In the genomic region with DNA sequence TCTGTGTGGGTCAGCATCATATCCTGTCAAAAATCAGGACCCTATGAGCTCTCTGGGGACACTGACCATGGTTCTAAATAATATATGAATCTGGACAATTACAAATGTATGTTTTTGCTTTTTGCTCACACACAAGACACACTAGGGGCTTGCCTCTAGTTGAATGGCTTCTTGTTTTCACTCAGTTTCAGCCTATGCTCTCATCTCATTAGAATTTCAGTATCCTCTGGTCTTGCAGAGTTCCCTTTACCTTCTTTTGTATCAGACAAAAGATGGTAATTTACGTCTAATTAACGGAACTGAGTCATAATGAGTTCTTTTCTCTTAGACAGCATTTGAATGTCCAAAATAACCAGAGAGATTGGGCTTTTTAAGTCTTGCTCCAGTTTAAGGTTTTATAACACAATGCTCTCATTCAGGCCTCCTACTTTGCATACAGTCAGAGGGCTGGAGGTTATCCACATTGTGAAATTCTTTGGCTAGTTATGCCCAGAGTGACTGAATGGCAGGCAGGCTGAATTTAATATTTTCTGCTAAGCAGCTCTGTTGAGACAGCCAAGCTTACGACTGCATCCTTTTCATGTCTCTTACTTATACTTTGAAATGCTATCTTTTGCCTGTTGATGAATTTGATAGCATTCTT, we compare ENCODE assay signal across 11 cellular contexts.
DNase-seq lines count a peak whose midpoint lies in the region; ATAC-seq, FAIRE-seq and TF ChIP-seq lines count a peak whose summit lies in the region.
"Had no signal": no experiment of that assay in that cellular context is flagged by ENCODE, and none has a peak within 500 bp of the region (broad histone marks: within the 10 kb centered on the region; RNA-seq: fewer than 3 reads in every experiment).

No MANE protein-coding gene starts in this region.

- no peak for FAIRE-seq in GM19239 (lab: Jason Lieb, UNC)
- FAIRE-seq: urothelium cell line had no signal

- H4K20me1 ChIP-seq in hepatocyte (ENCODE audit: insufficient read depth, poor library complexity, severe bottlenecking) (no peaks in the 10 kb centered on the region), OCI-LY7 (ENCODE audit: insufficient read depth, low read length) (no peaks in the 10 kb centered on the region)

- H3K27me3 Mint-ChIP-seq in HFFc6 (ENCODE audit: insufficient read depth): peaks cover 3% of the 10 kb centered on the region

- no peaks in the 10 kb centered on the region for H3K9me3 Mint-ChIP-seq in HFFc6

- ATAC-seq in GM21723 (IDR thresholded peaks at IDR 0.05; ENCODE audit: unreplicated experiment): no peak
- ATAC-seq in GM21381 (IDR thresholded peaks at IDR 0.05; ENCODE audit: unreplicated experiment): no peak

- H3K27ac Mint-ChIP-seq in HFFc6: peak overlapping the region; percentile 45

- in situ Hi-C loops in astrocyte of the spinal cord (cut with HindIII; ENCODE audit: low sequenced_read_pairs): no loop called here

- intact Hi-C loops in OCI-LY7 (cut with micrococcal nuclease; ENCODE audit: unreplicated experiment): no loop called here

- no peak overlapping the region for H3K4me3 ChIP-seq in astrocyte of the spinal cord (ENCODE audit: low read depth, low read length)
- no peak overlapping the region for H3K4me3 ChIP-seq in hepatocyte
- peak overlapping the region; percentile 20 for H3K4me3 ChIP-seq in retinal pigment epithelial cell (ENCODE audit: low read length)
- H3K4me3 ChIP-seq in OCI-LY7 (ENCODE audit: low read depth, low read length, poor library complexity, severe bottlenecking): no peak overlapping the region
- H3K4me3 ChIP-seq: SJCRH30 had no signal

- no peak overlapping the region for H2AFZ ChIP-seq in hepatocyte
- H2AFZ ChIP-seq in OCI-LY7 (ENCODE audit: low read length): no peak overlapping the region

- no peak overlapping the region for H3K4me2 ChIP-seq in hepatocyte
- no peak overlapping the region for H3K4me2 ChIP-seq in OCI-LY7 (ENCODE audit: low read length)

- no TSS peak for BruUV-seq in OCI-LY7 (replicated peaks; lab: Mats Ljungman, UMichigan)

- H3K4me3 Mint-ChIP-seq in HFFc6: no peak overlapping the region

- peaks cover 79% of the 10 kb centered on the region for H3K4me1 Mint-ChIP-seq in HFFc6 (ENCODE audit: low read depth)

- peaks cover 16% of the 10 kb centered on the region for H3K4me1 ChIP-seq in hepatocyte (ENCODE audit: insufficient read depth)
- H3K4me1 ChIP-seq in OCI-LY7 (ENCODE audit: insufficient read depth, low read length, poor library complexity, severe bottlenecking): no peaks in the 10 kb centered on the region
- H3K4me1 ChIP-seq: SJCRH30 had no signal

- H3K27me3 ChIP-seq in hepatocyte: no peaks in the 10 kb centered on the region
- H3K27me3 ChIP-seq: SJCRH30 had no signal

- H3K36me3 ChIP-seq in hepatocyte (replicated peaks; ENCODE audit: insufficient read depth, low read depth) (no peaks in the 10 kb centered on the region), OCI-LY7 (ENCODE audit: insufficient read depth, low read length) (no peaks in the 10 kb centered on the region)
- H3K36me3 ChIP-seq: SJCRH30 had no signal

- CTCF ChIA-PET in OCI-LY7 (lab: Charles Lee; ENCODE audit: unreplicated experiment): no interaction called here

- POLR2A ChIA-PET in OCI-LY7 (lab: Charles Lee): no interaction called here

- H3K79me2 ChIP-seq in hepatocyte (peaks cover 61% of the 10 kb centered on the region), OCI-LY7 (ENCODE audit: insufficient read depth, low read depth, low read length) (no peaks in the 10 kb centered on the region)

- no peaks in the 10 kb centered on the region for H3K9me3 ChIP-seq in hepatocyte (ENCODE audit: low read depth)
- H3K9me3 ChIP-seq in OCI-LY7 (ENCODE audit: low read length): no peaks in the 10 kb centered on the region
- H3K9me3 ChIP-seq: SJCRH30 had no signal

- H3K27ac ChIP-seq in hepatocyte (peak overlapping the region; percentile 10), OCI-LY7 (ENCODE audit: low read depth, low read length, poor library complexity, severe bottlenecking) (no peak overlapping the region)
- H3K27ac ChIP-seq: SJCRH30 had no signal

- no peak for TF ChIP-seq CTCF in HFFc6 (IDR thresholded peaks at IDR 0.05)
- TF ChIP-seq CTCF in astrocyte of the spinal cord (IDR thresholded peaks at IDR 0.05; ENCODE audit: low read depth, low read length): no peak
- TF ChIP-seq CTCF in hepatocyte (IDR thresholded peaks at IDR 0.05; ENCODE audit: poor library complexity): no peak
- no peak for TF ChIP-seq CTCF in retinal pigment epithelial cell (conservative IDR thresholded peaks at IDR 0.05; ENCODE audit: low read depth, low read length)
- TF ChIP-seq CTCF in OCI-LY7 (conservative IDR thresholded peaks at IDR 0.05; ENCODE audit: low read length): no peak

- H3K36me3 Mint-ChIP-seq in HFFc6 (ENCODE audit: low read depth): peaks cover 29% of the 10 kb centered on the region

- H3K9me2 ChIP-seq in hepatocyte (replicated peaks; ENCODE audit: insufficient read depth) (no peaks in the 10 kb centered on the region), OCI-LY7 (ENCODE audit: insufficient read depth, low read length) (no peaks in the 10 kb centered on the region)

- 78% methylated on average over 3 of the region's 3 CpGs for WGBS in hepatocyte (ENCODE audit: low lambda C conversion rate, missing lambda C conversion rate)

- no peak for DNase-seq in HFFc6
- DNase-seq in astrocyte of the spinal cord (ENCODE audit: low read depth, low spot score): peak; percentile 76
- no peak for DNase-seq in hepatocyte (ENCODE audit: low spot score)
- peak; percentile 66 for DNase-seq in retinal pigment epithelial cell (ENCODE audit: low read depth)
- no peak for DNase-seq in OCI-LY7 (ENCODE audit: low spot score)
- DNase-seq in GM19239 (ENCODE audit: insufficient read length, low spot score): no peak
- DNase-seq: SJCRH30; stimulated activated CD4-positive, alpha-beta T cell treated with anti-CD3 and anti-CD28 coated beads, Interleukin-4, amount 100 ng/mL, for 4 hours had no signal

Comparison
In these comparisons a context has a peak if more than half of its experiments do, and no peak if none do; other contexts are left out.
1. DNase-seq: peak in astrocyte of the spinal cord (single experiment) and retinal pigment epithelial cell (single experiment); none in HFFc6 (single experiment), hepatocyte (single experiment), OCI-LY7 (single experiment) and GM19239 (single experiment).